In the genomic region with DNA sequence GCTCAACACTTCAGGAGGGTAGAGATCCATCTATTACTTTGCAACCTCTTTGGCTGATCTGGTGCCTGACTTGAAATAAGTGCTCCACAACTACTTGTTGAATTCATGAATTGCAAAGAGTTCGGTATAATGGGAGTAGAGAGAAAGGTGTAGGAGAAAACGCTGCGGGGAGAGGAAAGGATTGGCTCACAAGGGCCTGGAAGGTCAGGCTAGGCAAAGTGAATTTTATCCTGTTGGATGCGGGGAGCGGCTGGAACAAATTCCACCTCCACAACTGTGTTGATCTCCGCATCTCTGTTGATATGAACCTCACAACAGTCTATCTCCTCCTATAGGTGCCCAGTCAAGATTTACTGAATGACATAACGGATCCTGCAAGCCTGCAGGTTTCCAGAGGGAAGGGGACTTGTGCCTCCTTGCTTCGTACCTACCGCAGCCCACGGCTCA, we compare ENCODE assay signal across 9 cellular contexts. TPM values are rescaled to one million over a fixed set of nuclear protein-coding genes. Genes with fewer than 3 reads are reported as not detected.
DNase-seq lines count a peak whose midpoint lies in the region; ATAC-seq and TF ChIP-seq lines count a peak whose summit lies in the region.
"Had no signal": no experiment of that assay in that cellular context is flagged by ENCODE, and none has a peak within 500 bp of the region (broad histone marks: within the 10 kb centered on the region; RNA-seq: fewer than 3 reads in every experiment).

No MANE protein-coding gene starts in this region.

- POLR2A ChIA-PET in HEK293 (lab: Yijun Ruan, JAX): no interaction called here

- TF ChIP-seq CTCF in AG10803 (conservative IDR thresholded peaks at IDR 0.05; ENCODE audit: low read length) (no peak), HEK293 (tag by site-specific recombination; IDR thresholded peaks at IDR 0.05) (no peak), kidney epithelial cell (IDR thresholded peaks at IDR 0.05; ENCODE audit: insufficient read depth, low read length, poor library complexity, severe bottlenecking) (no peak)

- H3K36me3 ChIP-seq in HEK293 (ENCODE audit: control insufficient read depth in 2 of 2, insufficient read depth in 1 of 2, low read length in 2 of 2) (peaks cover 0 to 11% of the 10 kb centered on the region in 2 experiments; a peak in 1 of 3 replicates), kidney epithelial cell (ENCODE audit: control insufficient read depth, insufficient read depth, low read length) (no peaks in the 10 kb centered on the region)

- no peaks in the 10 kb centered on the region for H3K9me3 ChIP-seq in HEK293 (ENCODE audit: control insufficient read depth, insufficient read depth, low read depth, low read length)

- H3K27ac ChIP-seq in HEK293 (ENCODE audit: extremely low read depth, low read depth, low read length) (peak overlapping the region; percentile 64; the same call in 1 of the 2 replicates), substantia nigra (ENCODE audit: low read depth, low read length, poor library complexity, severe bottlenecking) (peak overlapping the region; percentile 82)

- H3K27me3 ChIP-seq in kidney epithelial cell (ENCODE audit: control insufficient read depth, insufficient read depth, low read length): no peaks in the 10 kb centered on the region

- H3K27ac Mint-ChIP-seq in activated naive CD8-positive, alpha-beta T cell treated with anti-CD3 and anti-CD28 coated beads, Interleukin-2, amount 50 U/mL, for 24 hours: peak overlapping the region; percentile 59

- H3K4me1 Mint-ChIP-seq in activated naive CD8-positive, alpha-beta T cell treated with anti-CD3 and anti-CD28 coated beads, Interleukin-2, amount 50 U/mL, for 24 hours: peaks cover 45% of the 10 kb centered on the region

- peak overlapping the region; percentile 100 for H3K4me3 Mint-ChIP-seq in activated naive CD8-positive, alpha-beta T cell treated with anti-CD3 and anti-CD28 coated beads, Interleukin-2, amount 50 U/mL, for 24 hours

- H3K36me3 Mint-ChIP-seq in activated naive CD8-positive, alpha-beta T cell treated with anti-CD3 and anti-CD28 coated beads, Interleukin-2, amount 50 U/mL, for 24 hours (ENCODE audit: low read depth): peaks cover 22% of the 10 kb centered on the region

- DNase-seq in AG10803 (ENCODE audit: low read depth) (no peak), kidney epithelial cell (ENCODE audit: low read depth) (no peak), substantia nigra (lab: John Stamatoyannopoulos, UW) (no peak), HK-2 (ENCODE audit: unreplicated experiment) (no peak), SIG-M5 treated with dmso at 0.1 percent for 504 hours (lab: John Stamatoyannopoulos, UW; ENCODE audit: unreplicated experiment) (no peak)
- no peak for DNase-seq in activated naive CD8-positive, alpha-beta T cell treated with anti-CD3 and anti-CD28 coated beads, Interleukin-2, amount 50 U/mL, for 24 hours
- no peak for DNase-seq in activated CD4-positive, CD25-positive, alpha-beta regulatory T cell (lab: John Stamatoyannopoulos, UW)

- H3K4me3 ChIP-seq in AG10803 (ENCODE audit: low read length) (peak overlapping the region; percentile 82), HEK293 (ENCODE audit: low read depth, low read length) (peak overlapping the region; percentile 63), kidney epithelial cell (ENCODE audit: low read depth, low read length) (peak overlapping the region; percentile 62)

- H3K9me3 Mint-ChIP-seq in activated naive CD8-positive, alpha-beta T cell treated with anti-CD3 and anti-CD28 coated beads, Interleukin-2, amount 50 U/mL, for 24 hours: no peaks in the 10 kb centered on the region

- CTCF ChIA-PET in HEK293 (lab: Yijun Ruan, JAX): no interaction called here

- no peaks in the 10 kb centered on the region for H3K27me3 Mint-ChIP-seq in activated naive CD8-positive, alpha-beta T cell treated with anti-CD3 and anti-CD28 coated beads, Interleukin-2, amount 50 U/mL, for 24 hours

- no peak for ATAC-seq in activated naive CD8-positive, alpha-beta T cell treated with anti-CD3 and anti-CD28 coated beads, Interleukin-2, amount 50 U/mL, for 24 hours

- H3K4me1 ChIP-seq in HEK293 (ENCODE audit: control insufficient read depth, insufficient read depth, low read length): no peaks in the 10 kb centered on the region

TF ChIP-seq in HEK293, 187 proteins besides CTCF, POLR2A, EP300 and RAD21:
- TF ChIP-seq ZNF311 (tag by site-specific recombination; IDR thresholded peaks at IDR 0.05; ENCODE audit: borderline replicate concordance): no peak
- no peak for TF ChIP-seq OVOL3 (tag by site-specific recombination; IDR thresholded peaks at IDR 0.05)
- TF ChIP-seq PRDM1 (tag by site-specific recombination; IDR thresholded peaks at IDR 0.05): peak; percentile 65
- TF ChIP-seq ZBTB17 (tag by site-specific recombination; IDR thresholded peaks at IDR 0.05): peak; percentile 79; the same call in 1 of the 2 replicates
- no peak for TF ChIP-seq ZSCAN23 (tag by site-specific recombination; IDR thresholded peaks at IDR 0.05)
- TF ChIP-seq ZNF335 (tag by site-specific recombination; conservative IDR thresholded peaks at IDR 0.05): peak; percentile 30
- TF ChIP-seq SCRT1 (tag by site-specific recombination; IDR thresholded peaks at IDR 0.05; ENCODE audit: borderline replicate concordance): peak; percentile 93
- TF ChIP-seq SCRT2 (tag by site-specific recombination; IDR thresholded peaks at IDR 0.05): peak; percentile 98
- TF ChIP-seq ZEB2 (tag by site-specific recombination; IDR thresholded peaks at IDR 0.05): 0 out of 2 replicates have a peak, but pooled peaks have one; percentile 13

RNA-seq across cellular contexts. Expression of a gene that starts 0.7 kb away (rescaled TPM):
- total RNA-seq in kidney epithelial cell: 6.4 and 7.7 TPM in 2 replicates

RNA-seq across cellular contexts. Expression of a gene that starts 33.5 kb away (rescaled TPM):
- 0.04 TPM in 1 of 2 replicates, not detected in the other for total RNA-seq in kidney epithelial cell
- total RNA-seq: myocyte had no signal

RNA-seq across cellular contexts. Expression of a gene that starts 43.8 kb away (rescaled TPM):
- 13.4 and 18.6 TPM in 2 replicates for total RNA-seq in kidney epithelial cell
